18 cellular contexts compared by ENCODE assay signal in the genomic region with DNA sequence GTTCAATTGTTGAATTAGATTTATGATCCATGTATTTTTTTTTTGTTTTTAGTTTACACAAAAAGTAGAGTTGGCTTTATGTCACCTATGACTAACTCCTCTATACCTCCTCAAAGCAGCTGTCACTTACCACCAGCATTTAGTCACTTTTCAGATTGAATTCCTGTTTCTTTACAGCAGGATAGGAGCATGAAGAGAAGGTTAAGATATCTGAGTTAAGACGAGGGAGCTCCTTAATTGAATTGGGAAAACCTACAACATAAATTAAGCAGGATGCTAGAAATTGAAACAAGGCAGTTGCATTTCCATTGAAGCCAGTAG.
DNase-seq lines count a peak whose midpoint lies in the region; ATAC-seq and TF ChIP-seq lines count a peak whose summit lies in the region.
"Had no signal": no experiment of that assay in that cellular context is flagged by ENCODE, and none has a peak within 500 bp of the region (broad histone marks: within the 10 kb centered on the region; RNA-seq: fewer than 3 reads in every experiment).

No MANE protein-coding gene starts in this region.

- no peak for DNase-seq in BJ (ENCODE audit: low read depth)
- peak; percentile 76 for DNase-seq in GM23248
- DNase-seq in fibroblast of villous mesenchyme (ENCODE audit: low read depth) = no peak
- no peak for DNase-seq in NCI-H82 treated with DMSO at 0.1 percent for 48 hours (lab: John Stamatoyannopoulos, UW; ENCODE audit: unreplicated experiment)
- no peak for DNase-seq in heart right ventricle
- no peak for DNase-seq in upper lobe of right lung
- DNase-seq: activated CD8-positive, alpha-beta memory T cell treated with anti-CD3 and anti-CD28 coated beads, Interleukin-2, amount 10 ng/mL, durations not matched to agents 7 days and 5 days; cerebellar nuclear complex; DND-41; glutamatergic neuron; mammary epithelial cell; NCI-H446; right cardiac atrium; stimulated activated CD4-positive, alpha-beta T cell treated with anti-CD3 and anti-CD28 coated beads, Interleukin-2, amount 100 ng/mL, for 48 hours had no signal

- H2AFZ ChIP-seq in GM23248 = peak overlapping the region; percentile 56; the same call in 1 of the 2 replicates

- no peaks in the 10 kb centered on the region for H3K79me2 ChIP-seq in GM23248 (ENCODE audit: insufficient read depth)

- CTCF ChIA-PET in BJ (lab: Yijun Ruan, JAX) = interaction anchor here (0.6 to 1.4 kb wide), 4 partner anchors 11 to 515 kb away, joined by 3 to 4 read pairs (median 4); no protein-coding TSS in a partner anchor

- 0% methylated on average over 1 of the region's 1 CpG for WGBS in GM23248 (ENCODE audit: low coverage in 1 of 2, low lambda C conversion rate in 2 of 2, missing lambda C conversion rate in 2 of 2), 2 experiments
- 100% methylated on average over 1 of the region's 1 CpG for WGBS in heart right ventricle, 2 donors

- in situ Hi-C loops in GM23248 (cut with MboI) = no loop called here

- peaks cover 32% of the 10 kb centered on the region for H3F3A ChIP-seq in GM23248 (ENCODE audit: insufficient read depth)

- POLR2A ChIA-PET in BJ (lab: Charles Lee) = no interaction called here

- no peaks in the 10 kb centered on the region for H3K9me3 ChIP-seq in GM23248 (ENCODE audit: low read depth)
- H3K9me3 ChIP-seq in heart right ventricle = no peaks in the 10 kb centered on the region
- H3K9me3 ChIP-seq in upper lobe of right lung = no peaks in the 10 kb centered on the region

- H4K20me1 ChIP-seq in GM23248 (ENCODE audit: insufficient read depth) = no peaks in the 10 kb centered on the region

- peak overlapping the region; percentile 93 for H3K4me2 ChIP-seq in GM23248 (ENCODE audit: unreplicated experiment)

- no peaks in the 10 kb centered on the region for H3K27me3 ChIP-seq in BJ (ENCODE audit: control insufficient read depth, insufficient read depth, low read length)
- no peaks in the 10 kb centered on the region for H3K27me3 ChIP-seq in GM23248 (replicated peaks; ENCODE audit: insufficient read depth)
- no peaks in the 10 kb centered on the region for H3K27me3 ChIP-seq in heart right ventricle
- H3K27me3 ChIP-seq in upper lobe of right lung = no peaks in the 10 kb centered on the region

- H3K27ac ChIP-seq in GM23248 (peak overlapping the region; percentile 86), heart right ventricle (no peak overlapping the region), upper lobe of right lung (no peak overlapping the region)
- H3K27ac ChIP-seq: C4-2B, epithelial cell of prostate had no signal

- H3K9ac ChIP-seq in GM23248 = peak overlapping the region; percentile 69

- ATAC-seq in HG02642 (IDR thresholded peaks at IDR 0.05; ENCODE audit: poor library complexity, unreplicated experiment) (no peak), heart right ventricle (no peak), upper lobe of right lung (no peak)
- ATAC-seq: activated CD8-positive, alpha-beta memory T cell treated with anti-CD3 and anti-CD28 coated beads, Interleukin-2, amount 10 ng/mL, durations not matched to agents 7 days and 5 days; right cardiac atrium had no signal

- H3K36me3 ChIP-seq in BJ (ENCODE audit: control insufficient read depth, insufficient read depth, low read length) = no peaks in the 10 kb centered on the region
- H3K36me3 ChIP-seq in GM23248 (ENCODE audit: low read depth) = no peaks in the 10 kb centered on the region
- H3K36me3 ChIP-seq in heart right ventricle = no peaks in the 10 kb centered on the region
- no peaks in the 10 kb centered on the region for H3K36me3 ChIP-seq in upper lobe of right lung

- no peaks in the 10 kb centered on the region for H3K9me2 ChIP-seq in GM23248 (ENCODE audit: insufficient read depth)

- TF ChIP-seq CTCF in BJ (IDR thresholded peaks at IDR 0.05; ENCODE audit: insufficient read depth, low read depth, low read length) (no peak), WI38 (IDR thresholded peaks at IDR 0.05; ENCODE audit: low read depth, low read length) (no peak), fibroblast of villous mesenchyme (IDR thresholded peaks at IDR 0.05; ENCODE audit: insufficient read depth, low read depth, low read length) (no peak), heart right ventricle (IDR thresholded peaks at IDR 0.05) (no peak), upper lobe of right lung (IDR thresholded peaks at IDR 0.05) (no peak)

- H3K4me3 ChIP-seq in BJ (ENCODE audit: low read depth, low read length) = peak overlapping the region; percentile 31
- peak overlapping the region; percentile 68 for H3K4me3 ChIP-seq in GM23248
- H3K4me3 ChIP-seq in WI38 (ENCODE audit: low read depth, low read length) = peak overlapping the region; percentile 40
- peak overlapping the region; percentile 39 for H3K4me3 ChIP-seq in fibroblast of villous mesenchyme (ENCODE audit: low read depth, low read length)
- H3K4me3 ChIP-seq in heart right ventricle = no peak overlapping the region
- H3K4me3 ChIP-seq in upper lobe of right lung = no peak overlapping the region

- intact Hi-C loops in heart right ventricle (cut with DNase I) (no loop called here), upper lobe of right lung (cut with DNase I) (no loop called here)

- H3K4me1 ChIP-seq in GM23248 (ENCODE audit: insufficient read depth) = peaks cover 43% of the 10 kb centered on the region
- peaks cover 0 to 51% (median 19%) of the 10 kb centered on the region in 9 donors for H3K4me1 ChIP-seq in heart right ventricle
- H3K4me1 ChIP-seq in upper lobe of right lung = no peaks in the 10 kb centered on the region

Comparison
In these comparisons a context has a peak if more than half of its experiments do, and no peak if none do; other contexts are left out.
1. H3K4me3 ChIP-seq: peak in BJ (single experiment), GM23248 (single experiment), WI38 (single experiment) and fibroblast of villous mesenchyme (single experiment); none in heart right ventricle (0 of 10) and upper lobe of right lung (single experiment).